ENCODE assay signal across 20 cellular contexts in genomic region chr9:89538874-89539273, GRCh38. TPM values are rescaled to one million over a fixed set of nuclear protein-coding genes. Genes with fewer than 3 reads are reported as not detected.
A peak's percentile ranks its signal among the peaks of the same experiment; 100 is the strongest.
DNase-seq lines count a peak whose midpoint lies in the region; ATAC-seq and TF ChIP-seq lines count a peak whose summit lies in the region.
"Had no signal": no experiment of that assay in that cellular context is flagged by ENCODE, and none has a peak within 500 bp of the region (broad histone marks: within the 10 kb centered on the region; RNA-seq: fewer than 3 reads in every experiment).

No MANE protein-coding gene starts in this region.

- peak; percentile 39 for ATAC-seq in left colon
- no peak for ATAC-seq in HG02588 (IDR thresholded peaks at IDR 0.05; ENCODE audit: unreplicated experiment)
- no peak for ATAC-seq in HG02981 (IDR thresholded peaks at IDR 0.05; ENCODE audit: unreplicated experiment)

- H3K4me3 ChIP-seq in tibial artery = no peak overlapping the region
- H3K4me3 ChIP-seq: BLaER1 treated with 17β-estradiol and CSF1 and Interleukin-3, amounts not matched to agents 10 nM and 100 nM; hepatocyte had no signal

- no peaks in the 10 kb centered on the region for H3K36me3 ChIP-seq in tibial artery
- H3K36me3 ChIP-seq: BLaER1 treated with 17β-estradiol and CSF1 and Interleukin-3, amounts not matched to agents 10 nM and 100 nM had no signal

- no peaks in the 10 kb centered on the region for H3K9me3 ChIP-seq in tibial artery
- H3K9me3 ChIP-seq: BLaER1 treated with 17β-estradiol and CSF1 and Interleukin-3, amounts not matched to agents 10 nM and 100 nM had no signal

- H3K27me3 ChIP-seq in tibial artery = peaks cover 0 to 19% of the 10 kb centered on the region in 2 donors
- H3K27me3 ChIP-seq: hepatocyte had no signal

- H3K27ac ChIP-seq in tibial artery = no peak overlapping the region
- H3K27ac ChIP-seq: BLaER1 treated with 17β-estradiol and CSF1 and Interleukin-3, amounts not matched to agents 10 nM and 100 nM; hepatocyte had no signal

- intact Hi-C loops in left colon (cut with DNase I, micrococcal nuclease) (loop anchor here in 1 of 2 donors (10.0 kb wide), 1 partner anchor 64 kb away; no protein-coding TSS in a partner anchor), tibial artery (cut with DNase I; ENCODE audit: low total_unique reads) (no loop called here)

- no peaks in the 10 kb centered on the region for H3K4me1 ChIP-seq in tibial artery

- TF ChIP-seq CTCF in tibial artery (IDR thresholded peaks at IDR 0.05) = no peak

- peak; percentile 57 for DNase-seq in NCI-H2107 treated with DMSO at 0.1 percent for 48 hours (lab: John Stamatoyannopoulos, UW; ENCODE audit: unreplicated experiment)
- no peak for DNase-seq in NCI-H2107 (lab: John Stamatoyannopoulos, UW)
- DNase-seq in DMS79 (lab: John Stamatoyannopoulos, UW) = peak; percentile 55
- DNase-seq in NCI-H510A (lab: John Stamatoyannopoulos, UW) = peak; percentile 91
- DNase-seq in left colon = peak in 1 of 2 donors; percentile 12
- no peak for DNase-seq in tibial artery
- DNase-seq: 8988T; activated CD4-positive, alpha-beta T cell treated with anti-CD3 and anti-CD28 coated beads for 48 hours; activated naive CD4-positive, alpha-beta T cell treated with Interleukin-2 at 50 U/mL for 16 hours; GDM1; kidney glomerular epithelial cell; NCI-H1436 treated with DMSO at 0.1 percent for 48 hours; NK-92 treated with Interleukin-12 subunit alpha and Interleukin-12 subunit beta, amount 100 ng/mL, for 24 hours; Right ventricle myocardium superior; small intestine; T-helper 9 cell had no signal

RNA-seq across cellular contexts. Expression of gene SEMA4D, which starts 41.0 kb away (rescaled TPM):
- 10 to 100 TPM; 18.9 to 21.2 TPM for total RNA-seq in left colon

Comparison
In these comparisons a context has a peak if more than half of its experiments do, and no peak if none do; other contexts are left out.
1. DNase-seq: peak in NCI-H2107 treated with DMSO at 0.1 percent for 48 hours (single experiment), DMS79 (single experiment) and NCI-H510A (single experiment); none in NCI-H2107 (single experiment) and tibial artery (0 of 2).